25 cellular contexts compared by ENCODE assay signal in genomic region chrX:65874110-65874509, GRCh38.
DNase-seq lines count a peak whose midpoint lies in the region; ATAC-seq lines count a peak whose summit lies in the region.
"Had no signal": no experiment of that assay in that cellular context is flagged by ENCODE, and none has a peak within 500 bp of the region (broad histone marks: within the 10 kb centered on the region; RNA-seq: fewer than 3 reads in every experiment).

No MANE protein-coding gene starts in this region.

- no peaks in the 10 kb centered on the region for H3K27me3 ChIP-seq in mesendoderm (ENCODE audit: insufficient read depth, low read length, poor library complexity)
- H3K27me3 ChIP-seq: SJSA1 had no signal

- H3K36me3 ChIP-seq in mesendoderm (ENCODE audit: control insufficient read depth, insufficient read depth, low read length), result no peaks in the 10 kb centered on the region
- H3K36me3 ChIP-seq: SJSA1 had no signal

- no peak overlapping the region for H3K4ac ChIP-seq in mesendoderm (ENCODE audit: low read depth, low read length)

- no peaks in the 10 kb centered on the region for H3K9me3 Mint-ChIP-seq in activated naive CD8-positive, alpha-beta T cell treated with anti-CD3 and anti-CD28 coated beads, Interleukin-2, amount 10 ng/mL, durations not matched to agents 7 days and 5 days
- no peaks in the 10 kb centered on the region for H3K9me3 Mint-ChIP-seq in activated naive CD8-positive, alpha-beta T cell treated with anti-CD3 and anti-CD28 coated beads, Interleukin-2, amount 50 U/mL, for 24 hours
- no peaks in the 10 kb centered on the region for H3K9me3 Mint-ChIP-seq in central memory CD8-positive, alpha-beta T cell
- H3K9me3 Mint-ChIP-seq in activated naive CD4-positive, alpha-beta T cell treated with anti-CD3 and anti-CD28 coated beads, Interleukin-2, amount 10 ng/mL, durations not matched to agents 7 days and 5 days, result peaks cover 7% of the 10 kb centered on the region

- POLR2A ChIA-PET in activated naive CD8-positive, alpha-beta T cell treated with anti-CD3 and anti-CD28 coated beads, Interleukin-2, amount 10 ng/mL, durations not matched to agents 7 days and 5 days (lab: Charles Lee), result no interaction called here

- no peaks in the 10 kb centered on the region for H3K4me1 ChIP-seq in mesendoderm (ENCODE audit: control insufficient read depth, low read depth, low read length)
- H3K4me1 ChIP-seq: SJSA1 had no signal

- no peak overlapping the region for H4K8ac ChIP-seq in mesendoderm (ENCODE audit: low read depth, low read length)

- H4K5ac ChIP-seq in mesendoderm (ENCODE audit: low read length), result no peak overlapping the region

- DNase-seq in activated naive CD8-positive, alpha-beta T cell treated with anti-CD3 and anti-CD28 coated beads, Interleukin-2, amount 10 ng/mL, durations not matched to agents 7 days and 5 days, result no peak
- no peak for DNase-seq in activated naive CD8-positive, alpha-beta T cell treated with anti-CD3 and anti-CD28 coated beads, Interleukin-2, amount 50 U/mL, for 24 hours
- DNase-seq in central memory CD8-positive, alpha-beta T cell (ENCODE audit: low spot score in 2 of 2), result no peak
- DNase-seq in mesendoderm (peak; percentile 64), AML-193 (lab: John Stamatoyannopoulos, UW) (no peak)
- no peak for DNase-seq in activated effector memory CD4-positive, alpha-beta T cell treated with anti-CD3 and anti-CD28 coated beads, Interleukin-2, amount 50 U/mL, for 16 hours
- no peak for DNase-seq in activated naive CD4-positive, alpha-beta T cell treated with anti-CD3 and anti-CD28 coated beads, Interleukin-2, amount 10 ng/mL, durations not matched to agents 7 days and 5 days
- DNase-seq: 8988T, ACHN, DMS153, DND-41, GOT3, HCEC 1CT, IMR-90, NCI-H1092, NCI-H1417 treated with DMSO at 0.1 percent for 48 hours, NCI-H1694 treated with DMSO at 0.1 percent for 48 hours, NCI-H2081, NCI-H2227 treated with DMSO at 0.1 percent for 48 hours, NCI-H510A, NCI-H69, Right ventricle myocardium superior, RPMI8226 had no signal

- no peak overlapping the region for H3K18ac ChIP-seq in mesendoderm (ENCODE audit: low read length)

- no peak overlapping the region for H2BK5ac ChIP-seq in mesendoderm (ENCODE audit: low read length)

- no peak overlapping the region for H2BK15ac ChIP-seq in mesendoderm (replicated peaks; ENCODE audit: low read depth)

- H3K79me1 ChIP-seq in mesendoderm (ENCODE audit: low read length), result no peaks in the 10 kb centered on the region

- H3K56ac ChIP-seq in mesendoderm (ENCODE audit: low read length), result no peak overlapping the region

- H3K4me2 ChIP-seq in mesendoderm (ENCODE audit: low read length), result no peak overlapping the region
- H3K4me2 ChIP-seq: KMS-11 had no signal

- peak overlapping the region; percentile 25 for H3K27ac Mint-ChIP-seq in activated naive CD8-positive, alpha-beta T cell treated with anti-CD3 and anti-CD28 coated beads, Interleukin-2, amount 10 ng/mL, durations not matched to agents 7 days and 5 days
- H3K27ac Mint-ChIP-seq in activated naive CD8-positive, alpha-beta T cell treated with anti-CD3 and anti-CD28 coated beads, Interleukin-2, amount 50 U/mL, for 24 hours, result no peak overlapping the region
- H3K27ac Mint-ChIP-seq in central memory CD8-positive, alpha-beta T cell (ENCODE audit: low read depth), result peak overlapping the region; percentile 49
- H3K27ac Mint-ChIP-seq in activated naive CD4-positive, alpha-beta T cell treated with anti-CD3 and anti-CD28 coated beads, Interleukin-2, amount 10 ng/mL, durations not matched to agents 7 days and 5 days, result no peak overlapping the region

- H3K4me3 Mint-ChIP-seq in activated naive CD8-positive, alpha-beta T cell treated with anti-CD3 and anti-CD28 coated beads, Interleukin-2, amount 10 ng/mL, durations not matched to agents 7 days and 5 days, result no peak overlapping the region
- H3K4me3 Mint-ChIP-seq in activated naive CD8-positive, alpha-beta T cell treated with anti-CD3 and anti-CD28 coated beads, Interleukin-2, amount 50 U/mL, for 24 hours, result no peak overlapping the region
- peak overlapping the region; percentile 51 for H3K4me3 Mint-ChIP-seq in central memory CD8-positive, alpha-beta T cell
- no peak overlapping the region for H3K4me3 Mint-ChIP-seq in activated naive CD4-positive, alpha-beta T cell treated with anti-CD3 and anti-CD28 coated beads, Interleukin-2, amount 10 ng/mL, durations not matched to agents 7 days and 5 days

- no peaks in the 10 kb centered on the region for H3K79me2 ChIP-seq in mesendoderm (ENCODE audit: control insufficient read depth, insufficient read depth, low read length)

- no CpG with 5 or more reads among the region's 3 CpGs for WGBS in mesendoderm (ENCODE audit: extremely low coverage, insufficient coverage, low lambda C conversion rate)

- H3K23ac ChIP-seq in mesendoderm (ENCODE audit: low read length), result no peak overlapping the region

- H3K27me3 Mint-ChIP-seq in activated naive CD8-positive, alpha-beta T cell treated with anti-CD3 and anti-CD28 coated beads, Interleukin-2, amount 10 ng/mL, durations not matched to agents 7 days and 5 days, result no peaks in the 10 kb centered on the region
- no peaks in the 10 kb centered on the region for H3K27me3 Mint-ChIP-seq in activated naive CD8-positive, alpha-beta T cell treated with anti-CD3 and anti-CD28 coated beads, Interleukin-2, amount 50 U/mL, for 24 hours
- H3K27me3 Mint-ChIP-seq in central memory CD8-positive, alpha-beta T cell, result no peaks in the 10 kb centered on the region
- no peaks in the 10 kb centered on the region for H3K27me3 Mint-ChIP-seq in activated naive CD4-positive, alpha-beta T cell treated with anti-CD3 and anti-CD28 coated beads, Interleukin-2, amount 10 ng/mL, durations not matched to agents 7 days and 5 days

- H3K27ac ChIP-seq in mesendoderm (ENCODE audit: low read depth, low read length), result no peak overlapping the region
- H3K27ac ChIP-seq: KMS-11, SJSA1 had no signal

- no peak for ATAC-seq in activated naive CD8-positive, alpha-beta T cell treated with anti-CD3 and anti-CD28 coated beads, Interleukin-2, amount 10 ng/mL, durations not matched to agents 7 days and 5 days (ENCODE audit: low read depth)
- no peak for ATAC-seq in activated naive CD8-positive, alpha-beta T cell treated with anti-CD3 and anti-CD28 coated beads, Interleukin-2, amount 50 U/mL, for 24 hours
- no peak for ATAC-seq in central memory CD8-positive, alpha-beta T cell (replicated peaks; ENCODE audit: extremely low read depth, poor library complexity, severe bottlenecking)

- H2BK120ac ChIP-seq in mesendoderm (ENCODE audit: low read depth, low read length), result no peak overlapping the region

- peaks cover 22% of the 10 kb centered on the region for H3K4me1 Mint-ChIP-seq in activated naive CD8-positive, alpha-beta T cell treated with anti-CD3 and anti-CD28 coated beads, Interleukin-2, amount 10 ng/mL, durations not matched to agents 7 days and 5 days
- H3K4me1 Mint-ChIP-seq in activated naive CD8-positive, alpha-beta T cell treated with anti-CD3 and anti-CD28 coated beads, Interleukin-2, amount 50 U/mL, for 24 hours, result peaks cover 13% of the 10 kb centered on the region
- peaks cover 44% of the 10 kb centered on the region for H3K4me1 Mint-ChIP-seq in central memory CD8-positive, alpha-beta T cell
- peaks cover 4% of the 10 kb centered on the region for H3K4me1 Mint-ChIP-seq in activated naive CD4-positive, alpha-beta T cell treated with anti-CD3 and anti-CD28 coated beads, Interleukin-2, amount 10 ng/mL, durations not matched to agents 7 days and 5 days

- CTCF ChIA-PET in activated naive CD4-positive, alpha-beta T cell treated with anti-CD3 and anti-CD28 coated beads, Interleukin-2, amount 10 ng/mL, durations not matched to agents 7 days and 5 days (lab: Charles Lee), result no interaction called here

- H3K36me3 Mint-ChIP-seq in activated naive CD8-positive, alpha-beta T cell treated with anti-CD3 and anti-CD28 coated beads, Interleukin-2, amount 10 ng/mL, durations not matched to agents 7 days and 5 days, result peaks cover 1% of the 10 kb centered on the region
- H3K36me3 Mint-ChIP-seq in activated naive CD8-positive, alpha-beta T cell treated with anti-CD3 and anti-CD28 coated beads, Interleukin-2, amount 50 U/mL, for 24 hours (ENCODE audit: low read depth), result no peaks in the 10 kb centered on the region
- H3K36me3 Mint-ChIP-seq in central memory CD8-positive, alpha-beta T cell (ENCODE audit: insufficient read depth), result no peaks in the 10 kb centered on the region
- peaks cover 1% of the 10 kb centered on the region for H3K36me3 Mint-ChIP-seq in activated naive CD4-positive, alpha-beta T cell treated with anti-CD3 and anti-CD28 coated beads, Interleukin-2, amount 10 ng/mL, durations not matched to agents 7 days and 5 days

- H3K9ac ChIP-seq in mesendoderm (ENCODE audit: low read length), result no peak overlapping the region
- H3K9ac ChIP-seq: KMS-11 had no signal

- H2AK5ac ChIP-seq in mesendoderm (ENCODE audit: low read length), result no peak overlapping the region

- H3K4me3 ChIP-seq in mesendoderm (ENCODE audit: low read length), result no peak overlapping the region
- H3K4me3 ChIP-seq: SJSA1 had no signal

Comparison
In these comparisons a context has a peak if more than half of its experiments do, and no peak if none do; other contexts are left out.
1. H3K27ac Mint-ChIP-seq: peak in activated naive CD8-positive, alpha-beta T cell treated with anti-CD3 and anti-CD28 coated beads, Interleukin-2, amount 10 ng/mL, durations not matched to agents 7 days and 5 days (single experiment) and central memory CD8-positive, alpha-beta T cell (single experiment); none in activated naive CD8-positive, alpha-beta T cell treated with anti-CD3 and anti-CD28 coated beads, Interleukin-2, amount 50 U/mL, for 24 hours (single experiment) and activated naive CD4-positive, alpha-beta T cell treated with anti-CD3 and anti-CD28 coated beads, Interleukin-2, amount 10 ng/mL, durations not matched to agents 7 days and 5 days (single experiment).